Comparison of ENCODE assay signal across 8 cellular contexts in the genomic region with DNA sequence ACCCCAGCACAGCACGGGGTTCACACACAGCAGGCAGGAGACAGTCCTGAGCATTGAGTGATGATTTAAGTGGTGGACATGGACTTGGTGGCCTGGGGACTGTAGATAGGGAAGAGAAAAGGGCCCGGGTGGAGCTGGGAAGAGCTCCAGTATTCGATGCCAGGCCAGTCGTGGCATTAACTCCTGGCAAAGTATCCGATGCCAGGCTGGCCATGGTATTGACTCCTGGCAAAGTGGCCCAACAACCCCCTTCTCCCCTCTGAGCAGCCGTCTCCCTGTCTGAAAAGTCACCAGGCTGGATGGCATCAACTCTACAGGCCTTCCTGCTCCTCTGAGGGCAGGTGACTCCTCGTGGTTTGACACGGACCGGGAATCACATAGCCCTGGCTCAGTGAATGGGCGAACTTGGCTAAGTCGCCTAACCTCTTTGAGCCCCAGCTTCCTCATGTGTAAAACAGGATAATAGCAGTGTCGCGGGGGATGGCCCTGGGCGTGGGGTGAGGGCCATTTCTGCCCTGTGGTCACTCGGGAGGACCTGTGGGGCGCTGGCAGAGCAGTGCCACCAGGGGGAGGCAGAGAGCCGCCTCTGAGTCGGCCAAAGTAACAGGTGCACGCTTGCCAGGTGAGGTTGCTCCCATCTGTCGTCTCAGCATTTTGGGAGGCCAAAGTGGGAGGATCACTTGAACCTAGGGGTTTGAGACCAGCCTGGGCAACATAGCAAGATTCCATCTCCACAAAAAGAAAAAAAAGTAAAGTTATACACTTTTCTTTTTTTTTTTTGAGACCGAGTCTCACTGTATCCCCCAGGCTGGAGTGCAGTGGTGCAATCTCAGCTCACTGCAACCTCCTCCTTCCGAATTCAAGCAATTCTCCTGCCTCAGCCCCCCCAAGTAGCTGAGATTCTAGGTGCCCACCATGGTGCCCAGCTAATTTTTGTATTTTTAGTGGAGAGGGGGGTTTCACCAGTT. TPM values are rescaled to one million over a fixed set of nuclear protein-coding genes. Genes with fewer than 3 reads are reported as not detected.
A peak's percentile ranks its signal among the peaks of the same experiment; 100 is the strongest.
DNase-seq lines count a peak whose midpoint lies in the region; FAIRE-seq and TF ChIP-seq lines count a peak whose summit lies in the region.

No MANE protein-coding gene starts in this region.

- DNase-seq in AG09309 (ENCODE audit: low read depth) (no peak), H54 (ENCODE audit: insufficient read length, low spot score) (peak; percentile 92), PC-9 (peak; percentile 50 to 87), activated T-helper 1 cell treated with Interleukin-2 at 50 U/mL for 16 hours (ENCODE audit: low read depth) (peak; percentile 62), fibroblast of pulmonary artery (ENCODE audit: low read depth) (peak; percentile 36), nucleus accumbens (lab: John Stamatoyannopoulos, UW) (peak in 39 of 56 donors; percentile 10 to 78 (median 42)), thyroid gland (peak; percentile 79 to 85), NCI-H187 treated with DMSO at 0.1 percent for 48 hours (lab: John Stamatoyannopoulos, UW) (no peak)

- no peaks in the 10 kb centered on the region for H3K27me3 ChIP-seq in PC-9 (ENCODE audit: insufficient read depth, low read depth)
- no peaks in the 10 kb centered on the region for H3K27me3 ChIP-seq in thyroid gland

- POLR2A ChIA-PET in PC-9 (lab: Charles Lee; ENCODE audit: unreplicated experiment): interaction anchor here (0.6 kb wide), 1 partner anchor 56 kb away, joined by 3 read pairs; no protein-coding TSS in a partner anchor

- H3K36me3 ChIP-seq in PC-9 (ENCODE audit: low read depth) (no peaks in the 10 kb centered on the region), thyroid gland (no peaks in the 10 kb centered on the region)

- H3K27ac ChIP-seq in PC-9 (no peak overlapping the region), thyroid gland (no peak overlapping the region)

- no peak overlapping the region for H2AFZ ChIP-seq in PC-9

- peaks cover 11% of the 10 kb centered on the region for H3K79me2 ChIP-seq in PC-9 (ENCODE audit: low read depth)

- TF ChIP-seq POLR2A in H54 (IDR thresholded peaks at IDR 0.05; ENCODE audit: low read depth, low read length) (no peak), thyroid gland (IDR thresholded peaks at IDR 0.05) (no peak)

- no peak overlapping the region for H3K4me2 ChIP-seq in PC-9

- WGBS in thyroid gland, 2 donors: 33 to 38% methylated on average over 12 to 15 of the region's 22 CpGs

- intact Hi-C loops in PC-9 (cut with micrococcal nuclease; ENCODE audit: unreplicated experiment): loop anchor here (1.0 to 10.0 kb wide), 6 partner anchors 58 to 306 kb away; a partner anchor contains a TSS
- intact Hi-C loops in thyroid gland (cut with DNase I): loop anchor here (2.0 kb wide), 1 partner anchor 142 kb away; no protein-coding TSS in a partner anchor

- FAIRE-seq in H54 (lab: Jason Lieb, UNC): no peak

- peaks cover 9% of the 10 kb centered on the region for H4K20me1 ChIP-seq in PC-9 (ENCODE audit: insufficient read depth)

- no peaks in the 10 kb centered on the region for H3K9me2 ChIP-seq in PC-9 (ENCODE audit: insufficient read depth)

- H3K9me3 ChIP-seq in PC-9 (ENCODE audit: insufficient read depth, low read depth) (no peaks in the 10 kb centered on the region), thyroid gland (no peaks in the 10 kb centered on the region)

- H3K4me1 ChIP-seq in PC-9 (replicated peaks; ENCODE audit: insufficient read depth): peaks cover 7% of the 10 kb centered on the region
- peaks cover 10 to 16% of the 10 kb centered on the region in 2 donors for H3K4me1 ChIP-seq in thyroid gland

- no peak overlapping the region for H3K4me3 ChIP-seq in AG09309 (ENCODE audit: control insufficient read depth, low read depth, low read length)
- H3K4me3 ChIP-seq in PC-9: no peak overlapping the region
- H3K4me3 ChIP-seq in fibroblast of pulmonary artery (replicated peaks; ENCODE audit: low read depth, low read length): no peak overlapping the region
- no peak overlapping the region for H3K4me3 ChIP-seq in thyroid gland (replicated peaks in 1 of 3)

- peaks cover 9% of the 10 kb centered on the region; the same call in 1 of the 2 replicates for H3F3A ChIP-seq in PC-9 (ENCODE audit: insufficient read depth, low read depth)

- TF ChIP-seq CTCF in AG09309 (IDR thresholded peaks at IDR 0.05; ENCODE audit: control insufficient read depth, insufficient read depth, low read depth, low read length, missing control alignments) (peak; percentile 98), PC-9 (conservative IDR thresholded peaks at IDR 0.05) (peak; percentile 98), fibroblast of pulmonary artery (IDR thresholded peaks at IDR 0.05; ENCODE audit: low read length, missing control alignments) (peak; percentile 87), thyroid gland (IDR thresholded peaks at IDR 0.05) (peak; percentile 93 to 99 (median 96))

- BruUV-seq in PC-9 (replicated peaks; lab: Mats Ljungman, UMichigan): no TSS peak

- CTCF ChIA-PET in PC-9 (lab: Charles Lee): interaction anchor here (0.6 to 3.9 kb wide), 4 partner anchors 45 to 143 kb away, joined by 3 to 38 read pairs (median 4); no protein-coding TSS in a partner anchor

RNA-seq across cellular contexts. Expression of a gene that starts 5.7 kb away (rescaled TPM):
- total RNA-seq in PC-9 (2021): 81.8 and 90.1 TPM in 2 replicates
- total RNA-seq in thyroid gland: 10 to 100 TPM; 47.7 to 73.8 (median 62.5) TPM

RNA-seq across cellular contexts. Expression of a gene that starts 48.9 kb away (rescaled TPM):
- 18.2 and 22.5 TPM in 2 replicates for total RNA-seq in PC-9 (2021)
- 10 to 100 TPM; 10.2 to 21.3 (median 13.4) TPM for total RNA-seq in thyroid gland

RNA-seq across cellular contexts. Expression of a gene that starts 57.3 kb away (rescaled TPM):
- total RNA-seq in PC-9 (2021) (39.2 and 51.4 TPM in 2 replicates), thyroid gland (10 to 100 TPM; 19.6 to 35.4 (median 23.2) TPM)

Comparison
In these comparisons a context has a peak if more than half of its experiments do, and no peak if none do; other contexts are left out.
1. DNase-seq: peak in H54 (single experiment), PC-9 (2 of 2), activated T-helper 1 cell treated with Interleukin-2 at 50 U/mL for 16 hours (single experiment), fibroblast of pulmonary artery (single experiment), nucleus accumbens (39 of 56) and thyroid gland (2 of 2); none in AG09309 (single experiment) and NCI-H187 treated with DMSO at 0.1 percent for 48 hours (single experiment).
2. Peak in every context shown above with its lines, with median percentiles within 50 percentile points of each other: CTCF ChIP-seq.